1 cellular context compared by ENCODE assay signal in genomic region chr17:76725580-76726230, GRCh38.
TF ChIP-seq lines count a peak whose summit lies in the region.

No MANE protein-coding gene starts in this region.

TF ChIP-seq in SK-N-SH, 30 proteins besides CTCF, POLR2A, EP300 and RAD21 (continued from another document):
- peak; percentile 66; the same call in 1 of the 2 replicates for TF ChIP-seq MAX (IDR thresholded peaks at IDR 0.05; ENCODE audit: low read depth)
- TF ChIP-seq TCF12 (IDR thresholded peaks at IDR 0.05), result no peak
